In the genomic region with DNA sequence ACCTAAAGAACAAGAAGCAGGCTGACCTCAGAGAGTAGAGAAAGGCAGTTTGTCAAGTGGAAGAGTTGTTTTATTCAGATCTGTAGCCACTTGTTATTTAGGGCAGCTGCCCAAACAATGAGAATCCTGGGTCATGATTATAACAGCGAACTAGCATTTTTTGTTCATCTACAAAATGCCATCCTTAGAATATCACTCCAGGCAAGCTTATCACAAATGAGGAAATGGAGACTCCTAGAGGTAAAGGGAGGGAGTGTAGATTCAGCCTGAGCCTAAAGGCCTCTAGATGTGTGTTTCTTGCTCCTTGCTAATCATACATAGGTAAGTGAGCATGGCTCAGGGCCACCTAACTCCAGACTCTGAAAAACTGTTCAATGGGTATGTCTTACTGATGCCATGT, we compare ENCODE assay signal across 8 cellular contexts.
A peak's percentile ranks its signal among the peaks of the same experiment; 100 is the strongest.
DNase-seq lines count a peak whose midpoint lies in the region; ATAC-seq, FAIRE-seq and TF ChIP-seq lines count a peak whose summit lies in the region.

No MANE protein-coding gene starts in this region.

- no peak overlapping the region for H3K4me2 ChIP-seq in PC-3 (ENCODE audit: low read length)

- H3K4me1 ChIP-seq in PC-3 (ENCODE audit: insufficient read depth, low read length) (peaks cover 15% of the 10 kb centered on the region), small intestine (ENCODE audit: control insufficient read depth in 2 of 2, insufficient read depth in 1 of 2, low read depth in 1 of 2, low read length in 1 of 2) (no peaks in the 10 kb centered on the region)

- TF ChIP-seq CTCF in PC-3 (conservative IDR thresholded peaks at IDR 0.05; ENCODE audit: low read depth, low read length) = peak; percentile 85
- TF ChIP-seq CTCF in fibroblast of the aortic adventitia (IDR thresholded peaks at IDR 0.05; ENCODE audit: insufficient read depth, low read length) = peak; percentile 86

- H3K79me2 ChIP-seq in PC-3 (ENCODE audit: low read length) = no peaks in the 10 kb centered on the region

- H3K9me2 ChIP-seq in PC-3 (replicated peaks; ENCODE audit: low read length) = no peaks in the 10 kb centered on the region

- no peaks in the 10 kb centered on the region for H3K9me3 Mint-ChIP-seq in activated T-helper 2 cell treated with anti-CD3 and anti-CD28 coated beads, Interferon-gamma antibody, Interleukin-2, Interleukin-4, amounts not matched to agents 10 μg/mL and 5 μg/mL and 100 μg/mL, durations not matched to agents 14 hours and 24 hours and 36 hours

- H3K27ac Mint-ChIP-seq in activated T-helper 2 cell treated with anti-CD3 and anti-CD28 coated beads, Interferon-gamma antibody, Interleukin-2, Interleukin-4, amounts not matched to agents 10 μg/mL and 5 μg/mL and 100 μg/mL, durations not matched to agents 14 hours and 24 hours and 36 hours = no peak overlapping the region

- H3K4me1 Mint-ChIP-seq in activated T-helper 2 cell treated with anti-CD3 and anti-CD28 coated beads, Interferon-gamma antibody, Interleukin-2, Interleukin-4, amounts not matched to agents 10 μg/mL and 5 μg/mL and 100 μg/mL, durations not matched to agents 14 hours and 24 hours and 36 hours (ENCODE audit: low read depth) = no peaks in the 10 kb centered on the region

- no peaks in the 10 kb centered on the region for H3F3A ChIP-seq in PC-3 (ENCODE audit: low read length, unreplicated experiment)

- peak; percentile 1 for DNase-seq in COR-L47 (lab: John Stamatoyannopoulos, UW)
- peak; percentile 72 for DNase-seq in PC-3
- DNase-seq in fibroblast of the aortic adventitia (ENCODE audit: low read depth) = peak; percentile 73
- peak; percentile 67 for DNase-seq in small intestine
- DNase-seq in activated T-helper 2 cell treated with anti-CD3 and anti-CD28 coated beads, Interferon-gamma antibody, Interleukin-2, Interleukin-4, amounts not matched to agents 10 μg/mL and 5 μg/mL and 100 μg/mL, durations not matched to agents 14 hours and 24 hours and 36 hours (ENCODE audit: low spot score) = no peak

- H2AFZ ChIP-seq in PC-3 (ENCODE audit: low read length) = no peak overlapping the region

- POLR2A ChIA-PET in PC-3 (lab: Charles Lee; ENCODE audit: unreplicated experiment) = no interaction called here

- FAIRE-seq in small intestine (lab: Jason Lieb, UNC) = no peak

- H3K4me3 ChIP-seq in PC-3 (ENCODE audit: low read length) (no peak overlapping the region), fibroblast of the aortic adventitia (ENCODE audit: low read depth, low read length) (no peak overlapping the region), small intestine (ENCODE audit: low read depth in 1 of 2, low read length in 2 of 2) (no peak overlapping the region)

- H3K36me3 Mint-ChIP-seq in activated T-helper 2 cell treated with anti-CD3 and anti-CD28 coated beads, Interferon-gamma antibody, Interleukin-2, Interleukin-4, amounts not matched to agents 10 μg/mL and 5 μg/mL and 100 μg/mL, durations not matched to agents 14 hours and 24 hours and 36 hours (ENCODE audit: low read depth) = no peaks in the 10 kb centered on the region

- H3K27ac ChIP-seq in PC-3 (ENCODE audit: low read length) (no peak overlapping the region), small intestine (ENCODE audit: low read depth in 1 of 2, low read length in 1 of 2) (no peak overlapping the region)

- H3K27me3 Mint-ChIP-seq in activated T-helper 2 cell treated with anti-CD3 and anti-CD28 coated beads, Interferon-gamma antibody, Interleukin-2, Interleukin-4, amounts not matched to agents 10 μg/mL and 5 μg/mL and 100 μg/mL, durations not matched to agents 14 hours and 24 hours and 36 hours (ENCODE audit: low read depth) = no peaks in the 10 kb centered on the region

- no peaks in the 10 kb centered on the region for H3K9me3 ChIP-seq in PC-3 (ENCODE audit: low read length)
- H3K9me3 ChIP-seq in small intestine (ENCODE audit: control insufficient read depth, low read depth) = no peaks in the 10 kb centered on the region

- no peak overlapping the region for H3K9ac ChIP-seq in PC-3 (ENCODE audit: low read length)

- intact Hi-C loops in PC-3 (cut with micrococcal nuclease) = loop anchor here (1.0 to 5.0 kb wide), 5 partner anchors 143 to 737 kb away; no protein-coding TSS in a partner anchor
- intact Hi-C loops in activated T-helper 2 cell treated with anti-CD3 and anti-CD28 coated beads, Interferon-gamma antibody, Interleukin-2, Interleukin-4, amounts not matched to agents 10 μg/mL and 5 μg/mL and 100 μg/mL, durations not matched to agents 14 hours and 24 hours and 36 hours (cut with micrococcal nuclease) = loop anchor here (10.0 kb wide), 1 partner anchor 226 kb away; no protein-coding TSS in a partner anchor

- H4K20me1 ChIP-seq in PC-3 (ENCODE audit: low read length) = no peaks in the 10 kb centered on the region

- no peak overlapping the region for H3K4me3 Mint-ChIP-seq in activated T-helper 2 cell treated with anti-CD3 and anti-CD28 coated beads, Interferon-gamma antibody, Interleukin-2, Interleukin-4, amounts not matched to agents 10 μg/mL and 5 μg/mL and 100 μg/mL, durations not matched to agents 14 hours and 24 hours and 36 hours (ENCODE audit: low read depth)

- ATAC-seq in GM19395 (IDR thresholded peaks at IDR 0.05; ENCODE audit: unreplicated experiment) (peak; percentile 81), HG03565 (IDR thresholded peaks at IDR 0.05; ENCODE audit: unreplicated experiment) (peak; percentile 91), PC-3 (peak; percentile 72), HG03045 (IDR thresholded peaks at IDR 0.05; ENCODE audit: unreplicated experiment) (no peak)

- H3K36me3 ChIP-seq in PC-3 (ENCODE audit: low read depth, low read length) = no peaks in the 10 kb centered on the region
- no peaks in the 10 kb centered on the region for H3K36me3 ChIP-seq in small intestine (ENCODE audit: control insufficient read depth in 2 of 2, insufficient read depth in 2 of 2, low read length in 2 of 2)

- H3K27me3 ChIP-seq in PC-3 (ENCODE audit: low read length) (no peaks in the 10 kb centered on the region), small intestine (ENCODE audit: control insufficient read depth in 2 of 2, insufficient read depth in 2 of 2, low read length in 2 of 2) (no peaks in the 10 kb centered on the region)

- no TSS peak for BruUV-seq in PC-3 (replicated peaks; lab: Mats Ljungman, UMichigan)

- WGBS in small intestine, 3 donors = 88 to 92% (median 89%) methylated on average over 1 of the region's 1 CpG

- CTCF ChIA-PET in PC-3 (lab: Charles Lee) = interaction anchor here (0.6 kb wide), 2 partner anchors 141 to 285 kb away, joined by 3 to 4 read pairs; no protein-coding TSS in a partner anchor
